Comparison of ENCODE assay signal across 27 cellular contexts in the genomic region with DNA sequence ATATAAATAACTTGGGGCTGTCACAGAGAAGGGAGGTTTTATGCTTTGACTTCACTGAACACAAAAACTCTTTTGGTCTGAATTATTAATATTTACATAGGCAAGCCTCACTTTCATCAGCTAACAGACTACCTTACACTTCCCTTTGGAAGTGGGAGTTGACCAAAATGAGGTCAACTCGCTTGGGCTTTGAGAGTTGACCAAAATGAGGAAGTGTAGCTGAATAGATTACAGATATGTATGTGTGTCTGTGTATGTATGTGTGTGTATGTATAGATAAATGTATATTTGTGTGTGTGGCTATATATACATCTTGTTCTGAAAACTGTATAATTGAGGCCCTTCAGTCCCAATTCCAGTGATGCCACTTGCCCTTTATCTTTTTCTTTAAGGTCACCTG.
DNase-seq lines count a peak whose midpoint lies in the region; ATAC-seq, FAIRE-seq and TF ChIP-seq lines count a peak whose summit lies in the region.
"Had no signal": no experiment of that assay in that cellular context is flagged by ENCODE, and none has a peak within 500 bp of the region (broad histone marks: within the 10 kb centered on the region; RNA-seq: fewer than 3 reads in every experiment).

No MANE protein-coding gene starts in this region.

- DNase-seq in GM12891 (ENCODE audit: insufficient read length, low spot score) (no peak), SKM-1 treated with dmso at 0.1 percent for 144 hours (lab: John Stamatoyannopoulos, UW; ENCODE audit: unreplicated experiment) (peak; percentile 61), T-helper 2 cell (no peak), HK-2 (ENCODE audit: unreplicated experiment) (no peak)
- no peak for DNase-seq in activated naive CD8-positive, alpha-beta T cell treated with anti-CD3 and anti-CD28 coated beads, Interleukin-2, amount 50 U/mL, for 24 hours
- DNase-seq: activated CD4-positive, alpha-beta T cell treated with anti-CD3 and anti-CD28 coated beads, Interleukin-2, amount 10 ng/mL, durations not matched to agents 24 days and 14 days; activated CD8-positive, alpha-beta memory T cell treated with anti-CD3 and anti-CD28 coated beads, Interleukin-2, amount 50 U/mL, for 4 hours; activated gamma-delta T cell; amygdala; BE2C; central memory CD4-positive, alpha-beta T cell; erythroblast; gastrocnemius medialis; mesenchymal stem cell; naive thymus-derived CD4-positive, alpha-beta T cell; NCI-H1048; NCI-H69; ovary; PC-3; sigmoid colon; stimulated activated naive CD4-positive, alpha-beta T cell treated with Interleukin-2 at 50 U/mL for 16 hours; T1000 had no signal

- no peak overlapping the region for H3K4me3 Mint-ChIP-seq in activated naive CD8-positive, alpha-beta T cell treated with anti-CD3 and anti-CD28 coated beads, Interleukin-2, amount 50 U/mL, for 24 hours
- H3K4me3 Mint-ChIP-seq: activated CD4-positive, alpha-beta T cell treated with anti-CD3 and anti-CD28 coated beads, Interleukin-2, amount 10 ng/mL, durations not matched to agents 24 days and 14 days; naive thymus-derived CD4-positive, alpha-beta T cell had no signal

- H3K27me3 ChIP-seq in neutrophil: no peaks in the 10 kb centered on the region
- H3K27me3 ChIP-seq: BE2C, gastrocnemius medialis, ovary, sigmoid colon, SJSA1 had no signal

- ATAC-seq in HG02885 (IDR thresholded peaks at IDR 0.05; ENCODE audit: poor library complexity, unreplicated experiment) (peak; percentile 61), HG03460 (IDR thresholded peaks at IDR 0.05; ENCODE audit: unreplicated experiment) (no peak)
- no peak for ATAC-seq in activated naive CD8-positive, alpha-beta T cell treated with anti-CD3 and anti-CD28 coated beads, Interleukin-2, amount 50 U/mL, for 24 hours
- ATAC-seq: gastrocnemius medialis; naive thymus-derived CD4-positive, alpha-beta T cell; PC-3 had no signal

- H3K4me3 ChIP-seq in neutrophil (ENCODE audit: low read depth in 1 of 2, low read length in 1 of 2): no peak overlapping the region
- H3K4me3 ChIP-seq: gastrocnemius medialis, ovary, sigmoid colon, SJSA1 had no signal

- TF ChIP-seq POLR2A in GM12891 (IDR thresholded peaks at IDR 0.05; ENCODE audit: low read depth, low read length): no peak

- H3K36me3 Mint-ChIP-seq in activated naive CD8-positive, alpha-beta T cell treated with anti-CD3 and anti-CD28 coated beads, Interleukin-2, amount 50 U/mL, for 24 hours (ENCODE audit: low read depth): peaks cover 21% of the 10 kb centered on the region

- H3K9me3 ChIP-seq in neutrophil: no peaks in the 10 kb centered on the region
- H3K9me3 ChIP-seq: BE2C, gastrocnemius medialis, ovary, sigmoid colon, SJSA1 had no signal

- no peak overlapping the region for H3K27ac Mint-ChIP-seq in activated naive CD8-positive, alpha-beta T cell treated with anti-CD3 and anti-CD28 coated beads, Interleukin-2, amount 50 U/mL, for 24 hours

- no peaks in the 10 kb centered on the region for H3K27me3 Mint-ChIP-seq in activated naive CD8-positive, alpha-beta T cell treated with anti-CD3 and anti-CD28 coated beads, Interleukin-2, amount 50 U/mL, for 24 hours
- H3K27me3 Mint-ChIP-seq: activated CD4-positive, alpha-beta T cell treated with anti-CD3 and anti-CD28 coated beads, Interleukin-2, amount 10 ng/mL, durations not matched to agents 24 days and 14 days; naive thymus-derived CD4-positive, alpha-beta T cell had no signal

- H3K27ac ChIP-seq in neutrophil: peak overlapping the region; percentile 57
- H3K27ac ChIP-seq: ovary, SJSA1 had no signal

- H3K4me1 Mint-ChIP-seq in activated naive CD8-positive, alpha-beta T cell treated with anti-CD3 and anti-CD28 coated beads, Interleukin-2, amount 50 U/mL, for 24 hours: no peaks in the 10 kb centered on the region
- H3K4me1 Mint-ChIP-seq: activated CD4-positive, alpha-beta T cell treated with anti-CD3 and anti-CD28 coated beads, Interleukin-2, amount 10 ng/mL, durations not matched to agents 24 days and 14 days had no signal

- H3K9me3 Mint-ChIP-seq in activated naive CD8-positive, alpha-beta T cell treated with anti-CD3 and anti-CD28 coated beads, Interleukin-2, amount 50 U/mL, for 24 hours: no peaks in the 10 kb centered on the region
- H3K9me3 Mint-ChIP-seq: activated CD4-positive, alpha-beta T cell treated with anti-CD3 and anti-CD28 coated beads, Interleukin-2, amount 10 ng/mL, durations not matched to agents 24 days and 14 days; naive thymus-derived CD4-positive, alpha-beta T cell had no signal

- peaks cover 77% of the 10 kb centered on the region for H3K36me3 ChIP-seq in neutrophil
- H3K36me3 ChIP-seq: BE2C, gastrocnemius medialis, ovary, SJSA1 had no signal

- H3K4me1 ChIP-seq in neutrophil (ENCODE audit: control insufficient read depth in 1 of 2, insufficient read depth in 1 of 2, low read depth in 1 of 2, low read length in 1 of 2): peaks cover 0 to 3% of the 10 kb centered on the region in 2 experiments
- H3K4me1 ChIP-seq: BE2C, SJSA1 had no signal

- TF ChIP-seq CTCF in neutrophil (IDR thresholded peaks at IDR 0.05): no peak

- FAIRE-seq in GM12891 (lab: Jason Lieb, UNC): no peak
- FAIRE-seq: GM12892 had no signal

TF ChIP-seq in GM12891, 5 proteins besides CTCF, POLR2A, EP300 and RAD21:
- TF ChIP-seq SPI1 (IDR thresholded peaks at IDR 0.05; ENCODE audit: low read depth, low read length) (peak; percentile 84), PAX5 (IDR thresholded peaks at IDR 0.05; ENCODE audit: insufficient read depth, low read length, severe bottlenecking) (no peak)
